29 cellular contexts compared by ENCODE assay signal in the genomic region with DNA sequence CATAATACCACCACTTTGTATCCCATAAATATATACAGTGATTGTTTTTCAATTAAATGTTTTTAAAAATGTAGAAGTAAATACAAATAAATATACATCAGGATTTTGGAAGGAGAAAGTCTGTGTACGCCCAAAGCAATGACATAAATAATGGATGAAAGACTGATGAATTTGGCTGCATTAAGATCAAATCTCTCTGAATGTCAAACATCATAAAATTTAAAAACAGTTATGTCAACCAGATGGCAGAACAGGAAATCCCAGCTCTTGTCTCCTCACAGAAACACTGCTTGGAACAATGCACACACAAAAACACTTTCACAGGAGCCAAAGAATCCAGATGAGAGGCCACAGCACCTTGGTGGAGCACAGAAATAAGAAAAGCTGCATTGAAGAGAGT.
DNase-seq lines count a peak whose midpoint lies in the region; ATAC-seq and TF ChIP-seq lines count a peak whose summit lies in the region.
"Had no signal": no experiment of that assay in that cellular context is flagged by ENCODE, and none has a peak within 500 bp of the region (broad histone marks: within the 10 kb centered on the region; RNA-seq: fewer than 3 reads in every experiment).

No MANE protein-coding gene starts in this region.

- no peaks in the 10 kb centered on the region for H3K79me2 ChIP-seq in SK-N-SH (ENCODE audit: insufficient read depth)

- WGBS in SK-N-SH (ENCODE audit: low lambda C conversion rate), result 7% methylated on average over 1 of the region's 1 CpG

- DNase-seq in SK-N-SH (peak; percentile 46), NCI-H82 treated with DMSO at 0.1 percent for 48 hours (lab: John Stamatoyannopoulos, UW; ENCODE audit: unreplicated experiment) (no peak)
- no peak for DNase-seq in stimulated activated CD4-positive, alpha-beta T cell treated with anti-CD3 and anti-CD28 coated beads, Interleukin-2, amount 100 ng/mL, for 24 hours
- DNase-seq: 8988T; ACHN; AML-193; BE2C; C1 segment of cervical spinal cord; Caco-2; Calu3; CD4-positive, alpha-beta memory T cell; CD4-positive, alpha-beta T cell; CD4-positive, CD25-positive, alpha-beta regulatory T cell; CD8-positive, alpha-beta memory T cell; CD8-positive, alpha-beta T cell; COR-L47; DMS 273 treated with DMSO at 0.1 percent for 48 hours; DMS153; DMS53; DMS79; DMS79 treated with DMSO at 0.1 percent for 48 hours; DND-41; EL had no signal

- no peaks in the 10 kb centered on the region for H3F3A ChIP-seq in SK-N-SH (replicated peaks; ENCODE audit: insufficient read depth)

- H4K20me1 ChIP-seq in SK-N-SH (ENCODE audit: insufficient read depth), result no peaks in the 10 kb centered on the region
- H4K20me1 ChIP-seq: BLaER1; BLaER1 treated with 17β-estradiol and CSF1 and Interleukin-3, amounts not matched to agents 10 nM and 100 nM had no signal

- no peak for TF ChIP-seq RAD21 in SK-N-SH (IDR thresholded peaks at IDR 0.05; ENCODE audit: low read length)

- TF ChIP-seq EP300 in SK-N-SH (IDR thresholded peaks at IDR 0.05; ENCODE audit: borderline replicate concordance in 1 of 2, low read depth in 1 of 2, low read length in 1 of 2), result peak in 1 of 2 experiments; percentile 88; a peak in 2 of 4 replicates

- H3K4me2 ChIP-seq in SK-N-SH, result no peak overlapping the region
- H3K4me2 ChIP-seq: A549; BLaER1; BLaER1 treated with 17β-estradiol and CSF1 and Interleukin-3, amounts not matched to agents 10 nM and 100 nM had no signal

- H3K4me1 ChIP-seq in SK-N-SH (ENCODE audit: control insufficient read depth in 1 of 2, insufficient read depth in 2 of 2, low read depth in 1 of 2, low read length in 1 of 2), result peaks cover 0 to 3% of the 10 kb centered on the region in 2 experiments; a peak in 2 of 4 replicates
- H3K4me1 ChIP-seq: A549; BE2C; BLaER1; BLaER1 treated with 17β-estradiol and CSF1 and Interleukin-3, amounts not matched to agents 10 nM and 100 nM; Caco-2 had no signal

- H3K36me3 ChIP-seq in SK-N-SH (replicated peaks in 1 of 2; ENCODE audit: control insufficient read depth in 1 of 2, insufficient read depth in 2 of 2, low read length in 1 of 2), result no peaks in the 10 kb centered on the region
- H3K36me3 ChIP-seq: BE2C; BLaER1; BLaER1 treated with 17β-estradiol and CSF1 and Interleukin-3, amounts not matched to agents 10 nM and 100 nM had no signal

- H3K9ac ChIP-seq in SK-N-SH, result no peak overlapping the region
- H3K9ac ChIP-seq: BLaER1; BLaER1 treated with 17β-estradiol and CSF1 and Interleukin-3, amounts not matched to agents 10 nM and 100 nM had no signal

- no peak; the same call in 2 of the 3 replicates for ATAC-seq in SK-N-SH treated with all-trans-retinoic acid at 6 μM for 48 hours
- ATAC-seq: A549; CD8-positive, alpha-beta T cell had no signal

- H3K27ac ChIP-seq in SK-N-SH (ENCODE audit: low read depth in 2 of 2, low read length in 1 of 2), result peak overlapping the region in 1 of 2 experiments; percentile 81; a peak in 1 of 4 replicates
- H3K27ac ChIP-seq: 22Rv1; A549; BLaER1; BLaER1 treated with 17β-estradiol and CSF1 and Interleukin-3, amounts not matched to agents 10 nM and 100 nM; C4-2B had no signal

- CTCF ChIA-PET in SK-N-SH (lab: Yijun Ruan, JAX), result interaction anchor here (1.2 to 4.6 kb wide), 3 partner anchors 9 to 326 kb away, joined by 3 to 25 read pairs (median 15); no protein-coding TSS in a partner anchor

- H3K9me3 ChIP-seq in SK-N-SH, result no peaks in the 10 kb centered on the region
- H3K9me3 ChIP-seq: A549, BE2C had no signal

- H3K4me3 ChIP-seq in SK-N-SH (ENCODE audit: low read depth in 2 of 2, low read length in 1 of 2), result no peak overlapping the region
- H3K4me3 ChIP-seq: A549; BLaER1; BLaER1 treated with 17β-estradiol and CSF1 and Interleukin-3, amounts not matched to agents 10 nM and 100 nM had no signal

- POLR2A ChIA-PET in SK-N-SH (lab: Yijun Ruan, JAX), result no interaction called here

- no peaks in the 10 kb centered on the region for H3K9me2 ChIP-seq in SK-N-SH

- H3K27me3 ChIP-seq in SK-N-SH (ENCODE audit: insufficient read depth), result no peaks in the 10 kb centered on the region
- H3K27me3 ChIP-seq: BE2C; BLaER1; BLaER1 treated with 17β-estradiol and CSF1 and Interleukin-3, amounts not matched to agents 10 nM and 100 nM had no signal

- H2AFZ ChIP-seq in SK-N-SH (ENCODE audit: low read depth), result no peak overlapping the region

- TF ChIP-seq CTCF in SK-N-SH (IDR thresholded peaks at IDR 0.05), result no peak

TF ChIP-seq in SK-N-SH, 30 proteins besides CTCF, POLR2A, EP300 and RAD21 (continues in another document):
- peak; percentile 86 for TF ChIP-seq RCOR1 (IDR thresholded peaks at IDR 0.05; ENCODE audit: low read length)
- no peak for TF ChIP-seq RXRA (IDR thresholded peaks at IDR 0.05; ENCODE audit: borderline replicate concordance, low read depth)
- TF ChIP-seq IRF3 (IDR thresholded peaks at IDR 0.05; ENCODE audit: low read depth, low read length), result no peak
- TF ChIP-seq POLR2AphosphoS5 (IDR thresholded peaks at IDR 0.05; ENCODE audit: low read depth, low read length), result no peak
- no peak for TF ChIP-seq USF2 (IDR thresholded peaks at IDR 0.05; ENCODE audit: borderline replicate concordance, low read depth, low read length)
- TF ChIP-seq MEF2A (IDR thresholded peaks at IDR 0.05; ENCODE audit: borderline replicate concordance, low read depth), result no peak
- TF ChIP-seq TCF12 (IDR thresholded peaks at IDR 0.05), result peak; percentile 48; the same call in 1 of the 2 replicates
- no peak for TF ChIP-seq EZH2phosphoT487 (IDR thresholded peaks at IDR 0.05; ENCODE audit: borderline replicate concordance, low read depth)
- peak; percentile 68 for TF ChIP-seq GATA2 (CRISPR knock-in tag; IDR thresholded peaks at IDR 0.05)
- TF ChIP-seq, protein P1, sequence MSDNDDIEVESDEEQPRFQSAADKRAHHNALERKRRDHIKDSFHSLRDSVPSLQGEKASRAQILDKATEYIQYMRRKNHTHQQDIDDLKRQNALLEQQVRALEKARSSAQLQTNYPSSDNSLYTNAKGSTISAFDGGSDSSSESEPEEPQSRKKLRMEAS (IDR thresholded peaks at IDR 0.05; ENCODE audit: low read depth), result no peak
- 0 out of 2 replicates have a peak, but pooled peaks have one; percentile 30 for TF ChIP-seq FOXJ3 (CRISPR knock-in tag; IDR thresholded peaks at IDR 0.05)
- TF ChIP-seq CHD2 (IDR thresholded peaks at IDR 0.05; ENCODE audit: low read length, partially characterized antibody), result peak; percentile 47

TF ChIP-seq in SK-N-SH treated with all-trans-retinoic acid at 6 μM for 48 hours, 23 proteins besides CTCF, POLR2A, EP300 and RAD21:
- peak; percentile 79 for TF ChIP-seq TCF4 (CRISPR knock-in tag; IDR thresholded peaks at IDR 0.05; ENCODE audit: borderline replicate concordance)
- TF ChIP-seq TSHZ2 (CRISPR knock-in tag; IDR thresholded peaks at IDR 0.05), result peak; percentile 46; the same call in 1 of the 2 replicates
- TF ChIP-seq ZNF8 (CRISPR knock-in tag; IDR thresholded peaks at IDR 0.05), result no peak
